ENCODE assay signal across 24 cellular contexts in the genomic region with DNA sequence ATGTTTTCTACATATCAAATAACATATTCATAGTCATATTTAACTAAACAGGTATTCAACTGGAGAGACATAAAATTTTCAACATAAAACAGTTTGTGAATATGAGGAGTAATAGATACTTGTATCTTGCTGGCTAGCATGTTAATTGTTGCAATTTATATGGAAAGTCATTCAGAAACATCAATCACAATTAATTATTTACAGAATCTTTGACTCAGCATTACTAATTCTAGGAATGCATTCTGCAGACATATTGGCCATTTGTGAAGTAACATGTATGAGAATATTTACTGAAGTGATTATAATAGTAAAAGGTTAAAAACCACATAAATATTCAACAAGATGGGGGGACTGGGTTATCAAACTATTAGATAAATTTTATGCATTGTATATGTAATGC.
"Had no signal": no experiment of that assay in that cellular context is flagged by ENCODE, and none has a peak within 500 bp of the region (broad histone marks: within the 10 kb centered on the region; RNA-seq: fewer than 3 reads in every experiment).

No MANE protein-coding gene starts in this region.

- H3K4me1 ChIP-seq: ascending aorta had no signal

- H3K36me3 ChIP-seq: ascending aorta, brain microvascular endothelial cell had no signal

- H3K9me3 ChIP-seq: ascending aorta had no signal

- H3K27ac ChIP-seq: ascending aorta, brain microvascular endothelial cell, epithelial cell of prostate had no signal

- DNase-seq: activated CD4-positive, alpha-beta memory T cell treated with anti-CD3 and anti-CD28 coated beads, Interleukin-2, amount 10 ng/mL, durations not matched to agents 7 days and 5 days; activated CD4-positive, alpha-beta T cell treated with anti-CD3 and anti-CD28 coated beads for 4 hours; activated CD4-positive, alpha-beta T cell treated with anti-CD3 and anti-CD28 coated beads, Interleukin-2, amount 10 ng/mL, durations not matched to agents 7 days and 5 days; activated CD4-positive, alpha-beta T cell treated with anti-CD3 and anti-CD28 coated beads, Interleukin-2, amount 50 U/mL, for 4 hours; activated CD4-positive, CD25-positive, alpha-beta regulatory T cell; activated CD4-positive, CD25-positive, alpha-beta regulatory T cell treated with anti-CD3 and anti-CD28 coated beads, Interleukin-2, amount 50 U/mL, for 72 hours; activated CD8-positive, alpha-beta memory T cell treated with anti-CD3 and anti-CD28 coated beads, Interleukin-2, amount 50 U/mL, for 48 hours; activated gamma-delta T cell; activated naive CD4-positive, alpha-beta T cell; activated naive CD4-positive, alpha-beta T cell treated with anti-CD3 and anti-CD28 coated beads, Interleukin-2, amount 10 ng/mL, durations not matched to agents 7 days and 5 days; activated naive CD8-positive, alpha-beta T cell treated with anti-CD3 and anti-CD28 coated beads, Interleukin-2, amount 10 ng/mL, durations not matched to agents 7 days and 5 days; activated T-cell treated with anti-CD3 and anti-CD28 coated beads for 4 hours; activated T-cell treated with anti-CD3 and anti-CD28 coated beads, Interleukin-2, amount 50 U/mL, for 24 hours; activated T-cell treated with anti-CD3 and anti-CD28 coated beads, Interleukin-2, amount 50 U/mL, for 72 hours; brain microvascular endothelial cell; caudate nucleus; cortex of kidney; effector CD8-positive, alpha-beta T cell; foreskin fibroblast; T-helper 1 cell; T-helper 17 cell; T1000 had no signal

- H3K4me3 ChIP-seq: ascending aorta had no signal

- H3K27me3 ChIP-seq: ascending aorta, brain microvascular endothelial cell had no signal
